Comparison of ENCODE assay signal across 9 cellular contexts in genomic region chr15:69679623-69680228, GRCh38.
DNase-seq lines count a peak whose midpoint lies in the region; ATAC-seq lines count a peak whose summit lies in the region.
"Had no signal": no experiment of that assay in that cellular context is flagged by ENCODE, and none has a peak within 500 bp of the region (broad histone marks: within the 10 kb centered on the region; RNA-seq: fewer than 3 reads in every experiment).

No MANE protein-coding gene starts in this region.

- DNase-seq in stimulated activated CD4-positive, alpha-beta T cell treated with anti-CD3 and anti-CD28 coated beads, Interleukin-12 subunit alpha, Interleukin-12 subunit beta, amount 100 ng/mL, for 4 hours: peak; percentile 6
- DNase-seq in GOT3 (lab: John Stamatoyannopoulos, UW) (no peak), NCI-H82 treated with DMSO at 0.1 percent for 48 hours (lab: John Stamatoyannopoulos, UW; ENCODE audit: unreplicated experiment) (no peak), SKM-1 treated with dmso at 0.1 percent for 144 hours (lab: John Stamatoyannopoulos, UW; ENCODE audit: unreplicated experiment) (no peak), KG1 (lab: John Stamatoyannopoulos, UW) (no peak)
- DNase-seq: NCI-H1092 treated with DMSO at 0.1 percent for 48 hours had no signal

- peak; percentile 88 for ATAC-seq in GM18520 (IDR thresholded peaks at IDR 0.05; ENCODE audit: unreplicated experiment)
- ATAC-seq in GM21717 (IDR thresholded peaks at IDR 0.05; ENCODE audit: unreplicated experiment): peak; percentile 92
- ATAC-seq in HG03571 (IDR thresholded peaks at IDR 0.05; ENCODE audit: unreplicated experiment): peak; percentile 89
